Comparison of ENCODE assay signal across 8 cellular contexts in genomic region chr12:57940915-57941164, GRCh38. TPM values are rescaled to one million over a fixed set of nuclear protein-coding genes. Genes with fewer than 3 reads are reported as not detected.
DNase-seq lines count a peak whose midpoint lies in the region; ATAC-seq, FAIRE-seq and TF ChIP-seq lines count a peak whose summit lies in the region.

No MANE protein-coding gene starts in this region.

- 2 to 4% methylated on average over 4 of the region's 4 CpGs for WGBS in aorta, 2 donors

- no peaks in the 10 kb centered on the region for H3K36me3 ChIP-seq in right atrium auricular region
- no peaks in the 10 kb centered on the region for H3K36me3 ChIP-seq in aorta (ENCODE audit: control insufficient read depth in 1 of 2, insufficient read depth in 2 of 2, low read length in 1 of 2)

- H3K27ac ChIP-seq in right atrium auricular region, result peak overlapping the region; percentile 85 to 93
- H3K27ac ChIP-seq in aorta (ENCODE audit: low read depth in 1 of 2, low read length in 2 of 2), result peak overlapping the region; percentile 33 to 88

- H3K4me1 ChIP-seq in right atrium auricular region (peaks cover 0 to 20% of the 10 kb centered on the region in 2 donors), mononuclear cell (ENCODE audit: insufficient read depth, low read length) (peaks cover 50% of the 10 kb centered on the region), aorta (ENCODE audit: control insufficient read depth in 1 of 2, insufficient read depth in 2 of 2, low read length in 2 of 2) (no peaks in the 10 kb centered on the region)

- no peak for FAIRE-seq in frontal cortex (lab: Jason Lieb, UNC)

- TF ChIP-seq CTCF in right atrium auricular region (IDR thresholded peaks at IDR 0.05), result no peak

- no peaks in the 10 kb centered on the region for H3K27me3 ChIP-seq in right atrium auricular region
- no peaks in the 10 kb centered on the region for H3K27me3 ChIP-seq in mononuclear cell (ENCODE audit: insufficient read depth, low read length)
- no peaks in the 10 kb centered on the region for H3K27me3 ChIP-seq in aorta (ENCODE audit: control insufficient read depth in 1 of 2, insufficient read depth in 2 of 2, low read length in 1 of 2)

- no peaks in the 10 kb centered on the region for H3K9me3 ChIP-seq in right atrium auricular region
- H3K9me3 ChIP-seq in mononuclear cell (ENCODE audit: low read depth, low read length), result no peaks in the 10 kb centered on the region
- H3K9me3 ChIP-seq in aorta (ENCODE audit: control insufficient read depth, low read length), result no peaks in the 10 kb centered on the region

- ATAC-seq in left cardiac atrium, result no peak
- no peak for ATAC-seq in aorta (ENCODE audit: low FRiP score)

- DNase-seq in right atrium auricular region (ENCODE audit: low spot score) (no peak), left cardiac atrium (no peak), brain pericyte (ENCODE audit: low read depth, low spot score) (peak; percentile 5), aorta (no peak), frontal cortex (ENCODE audit: low spot score in 2 of 2) (no peak), SKM-1 treated with dmso at 0.1 percent for 144 hours (lab: John Stamatoyannopoulos, UW; ENCODE audit: unreplicated experiment) (no peak), epidermal melanocyte (ENCODE audit: insufficient read length, low spot score) (no peak)

- intact Hi-C loops in left cardiac atrium (cut with DNase I) (no loop called here), aorta (cut with DNase I) (no loop called here)

- peak overlapping the region; percentile 61 to 65 for H3K4me3 ChIP-seq in right atrium auricular region
- H3K4me3 ChIP-seq in mononuclear cell (ENCODE audit: low read length), result peak overlapping the region; percentile 76
- H3K4me3 ChIP-seq in aorta (ENCODE audit: low read length in 2 of 2), result peak overlapping the region; percentile 29 to 35

RNA-seq across cellular contexts. Expression of gene ATP23, which starts 0.5 kb away (rescaled TPM):
- total RNA-seq in right atrium auricular region (1 to 10 TPM; 2.6 to 6.0 TPM), left cardiac atrium (1 to 10 TPM; 7.6 to 9.4 TPM), mononuclear cell (10.4 TPM), aorta (1 to 10 TPM; 3.9 to 5.4 TPM), frontal cortex (6.1 TPM)
- polyA plus RNA-seq in aorta, result 10 to 100 TPM in 1 of 2 donors, 1 to 10 TPM in 1; 3.4 to 19.3 TPM
